In the genomic region with DNA sequence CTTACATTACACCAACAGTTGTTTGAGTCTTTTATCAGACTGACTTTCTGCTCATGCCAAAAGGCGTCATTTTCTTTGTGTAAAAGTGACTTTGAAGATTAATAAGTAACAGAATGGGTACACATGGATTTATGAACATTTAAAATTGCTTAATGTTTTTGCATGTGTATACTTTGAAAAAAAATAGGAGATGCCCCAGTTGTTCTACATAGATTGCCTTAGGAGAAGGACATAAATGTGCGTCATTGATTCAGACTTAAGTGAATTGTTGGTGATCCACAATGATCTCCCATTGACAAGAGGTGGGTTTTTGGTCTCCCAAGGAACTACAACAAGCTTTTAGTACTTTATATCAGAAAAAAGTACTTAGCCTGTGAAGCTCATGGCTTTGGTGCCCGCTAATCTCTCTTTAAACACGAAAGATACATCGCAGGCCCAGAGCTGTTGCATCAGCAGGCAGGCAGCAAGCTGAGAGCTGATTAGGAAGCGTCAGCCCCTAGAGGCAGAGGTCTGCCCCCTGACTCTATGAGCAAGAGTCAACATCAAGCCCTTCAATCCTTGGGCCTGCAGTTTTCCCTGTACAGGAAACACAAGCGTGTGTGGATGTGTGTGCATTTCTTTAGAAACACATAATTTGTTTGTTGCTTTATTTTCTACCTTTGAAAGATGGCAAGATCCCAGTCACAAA, we compare ENCODE assay signal across 20 cellular contexts. TPM values are rescaled to one million over a fixed set of nuclear protein-coding genes. Genes with fewer than 3 reads are reported as not detected.
A peak's percentile ranks its signal among the peaks of the same experiment; 100 is the strongest.
DNase-seq lines count a peak whose midpoint lies in the region; ATAC-seq, FAIRE-seq and TF ChIP-seq lines count a peak whose summit lies in the region.
"Had no signal": no experiment of that assay in that cellular context is flagged by ENCODE, and none has a peak within 500 bp of the region (broad histone marks: within the 10 kb centered on the region; RNA-seq: fewer than 3 reads in every experiment).

No MANE protein-coding gene starts in this region.

- no peak overlapping the region for H3K27ac Mint-ChIP-seq in activated CD4-positive, alpha-beta T cell treated with anti-CD3 and anti-CD28 coated beads, Interleukin-2, amount 10 ng/mL, durations not matched to agents 24 days and 14 days
- H3K27ac Mint-ChIP-seq in activated CD4-positive, alpha-beta T cell treated with anti-CD3 and anti-CD28 coated beads for 36 hours, result no peak overlapping the region
- peak overlapping the region; percentile 52 for H3K27ac Mint-ChIP-seq in mesothelial cell of epicardium
- no peak overlapping the region for H3K27ac Mint-ChIP-seq in CD4-positive, alpha-beta T cell
- H3K27ac Mint-ChIP-seq in stimulated activated naive B cell treated with anti-CD40 and anti-IgM and Interleukin-4, amounts not matched to agents 10 μg/mL and 1 μg/mL and 100 μg/mL, for 72 hours, result no peak overlapping the region
- H3K27ac Mint-ChIP-seq: CD8-positive, alpha-beta T cell; memory B cell had no signal

- no peak for FAIRE-seq in HTR-8/SVneo (lab: Jason Lieb, UNC)
- FAIRE-seq: A204.1, colon, GM12878, small intestine had no signal

- H3K4me3 ChIP-seq in fibroblast of the aortic adventitia (ENCODE audit: low read depth, low read length), result no peak overlapping the region
- H3K4me3 ChIP-seq: GM12878 had no signal

- intact Hi-C loops in activated CD4-positive, alpha-beta T cell treated with anti-CD3 and anti-CD28 coated beads, Interleukin-2, amount 10 ng/mL, durations not matched to agents 24 days and 14 days (cut with micrococcal nuclease), result no loop called here
- intact Hi-C loops in activated CD4-positive, alpha-beta T cell treated with anti-CD3 and anti-CD28 coated beads for 36 hours (cut with DNase I, micrococcal nuclease), result no loop called here
- intact Hi-C loops in CD4-positive, alpha-beta T cell (cut with DNase I, micrococcal nuclease), result no loop called here

- peaks cover 5% of the 10 kb centered on the region for H3K4me1 Mint-ChIP-seq in activated CD4-positive, alpha-beta T cell treated with anti-CD3 and anti-CD28 coated beads, Interleukin-2, amount 10 ng/mL, durations not matched to agents 24 days and 14 days
- H3K4me1 Mint-ChIP-seq in activated CD4-positive, alpha-beta T cell treated with anti-CD3 and anti-CD28 coated beads for 36 hours, result peaks cover 4% of the 10 kb centered on the region
- H3K4me1 Mint-ChIP-seq in mesothelial cell of epicardium, result peaks cover 8% of the 10 kb centered on the region
- no peaks in the 10 kb centered on the region for H3K4me1 Mint-ChIP-seq in CD4-positive, alpha-beta T cell (ENCODE audit: low read depth)
- no peaks in the 10 kb centered on the region for H3K4me1 Mint-ChIP-seq in stimulated activated naive B cell treated with anti-CD40 and anti-IgM and Interleukin-4, amounts not matched to agents 10 μg/mL and 1 μg/mL and 100 μg/mL, for 72 hours

- no peaks in the 10 kb centered on the region for H3K36me3 Mint-ChIP-seq in activated CD4-positive, alpha-beta T cell treated with anti-CD3 and anti-CD28 coated beads, Interleukin-2, amount 10 ng/mL, durations not matched to agents 24 days and 14 days (ENCODE audit: low read depth)
- H3K36me3 Mint-ChIP-seq in activated CD4-positive, alpha-beta T cell treated with anti-CD3 and anti-CD28 coated beads for 36 hours (ENCODE audit: low read depth), result no peaks in the 10 kb centered on the region
- H3K36me3 Mint-ChIP-seq in mesothelial cell of epicardium, result peaks cover 2% of the 10 kb centered on the region
- H3K36me3 Mint-ChIP-seq in CD4-positive, alpha-beta T cell (ENCODE audit: low read depth), result no peaks in the 10 kb centered on the region
- no peaks in the 10 kb centered on the region for H3K36me3 Mint-ChIP-seq in stimulated activated naive B cell treated with anti-CD40 and anti-IgM and Interleukin-4, amounts not matched to agents 10 μg/mL and 1 μg/mL and 100 μg/mL, for 72 hours
- H3K36me3 Mint-ChIP-seq: CD8-positive, alpha-beta T cell; memory B cell had no signal

- H3K9me3 ChIP-seq in CD4-positive, alpha-beta T cell (ENCODE audit: control insufficient read depth, low read length), result no peaks in the 10 kb centered on the region

- POLR2A ChIA-PET in activated CD4-positive, alpha-beta T cell treated with anti-CD3 and anti-CD28 coated beads for 36 hours (lab: Charles Lee), result no interaction called here
- POLR2A ChIA-PET in CD4-positive, alpha-beta T cell (lab: Charles Lee), result no interaction called here

- ATAC-seq in activated CD4-positive, alpha-beta T cell treated with anti-CD3 and anti-CD28 coated beads for 36 hours, result no peak
- no peak for ATAC-seq in CD4-positive, alpha-beta T cell (ENCODE audit: poor library complexity)
- no peak for ATAC-seq in stimulated activated naive B cell treated with anti-CD40 and anti-IgM and Interleukin-4, amounts not matched to agents 10 μg/mL and 1 μg/mL and 100 μg/mL, for 72 hours (replicated peaks)
- ATAC-seq: CD8-positive, alpha-beta T cell; GM12878 had no signal

- no peak for TF ChIP-seq CTCF in fibroblast of the aortic adventitia (IDR thresholded peaks at IDR 0.05; ENCODE audit: insufficient read depth, low read length)
- TF ChIP-seq CTCF in mesothelial cell of epicardium (IDR thresholded peaks at IDR 0.05; ENCODE audit: unreplicated experiment), result no peak
- no peak for TF ChIP-seq CTCF in CD4-positive, alpha-beta T cell (IDR thresholded peaks at IDR 0.05)

- H3K27me3 ChIP-seq in CD4-positive, alpha-beta T cell (ENCODE audit: control insufficient read depth, insufficient read depth, low read length), result no peaks in the 10 kb centered on the region

- CTCF ChIA-PET in activated CD4-positive, alpha-beta T cell treated with anti-CD3 and anti-CD28 coated beads for 36 hours (lab: Charles Lee), result interaction anchor here (0.6 kb wide), 1 partner anchor 448 kb away, joined by 3 read pairs; no protein-coding TSS in a partner anchor
- CTCF ChIA-PET in CD4-positive, alpha-beta T cell (lab: Charles Lee), result interaction anchor here (0.8 kb wide), 1 partner anchor 13 kb away, joined by 4 read pairs; no protein-coding TSS in a partner anchor

- H3K4me3 Mint-ChIP-seq in activated CD4-positive, alpha-beta T cell treated with anti-CD3 and anti-CD28 coated beads, Interleukin-2, amount 10 ng/mL, durations not matched to agents 24 days and 14 days, result no peak overlapping the region
- H3K4me3 Mint-ChIP-seq in activated CD4-positive, alpha-beta T cell treated with anti-CD3 and anti-CD28 coated beads for 36 hours, result no peak overlapping the region
- H3K4me3 Mint-ChIP-seq in mesothelial cell of epicardium, result no peak overlapping the region
- no peak overlapping the region for H3K4me3 Mint-ChIP-seq in CD4-positive, alpha-beta T cell
- no peak overlapping the region for H3K4me3 Mint-ChIP-seq in stimulated activated naive B cell treated with anti-CD40 and anti-IgM and Interleukin-4, amounts not matched to agents 10 μg/mL and 1 μg/mL and 100 μg/mL, for 72 hours
- H3K4me3 Mint-ChIP-seq: CD8-positive, alpha-beta T cell; memory B cell had no signal

- peaks cover 5% of the 10 kb centered on the region for H3K27me3 Mint-ChIP-seq in activated CD4-positive, alpha-beta T cell treated with anti-CD3 and anti-CD28 coated beads, Interleukin-2, amount 10 ng/mL, durations not matched to agents 24 days and 14 days
- peaks cover 9% of the 10 kb centered on the region for H3K27me3 Mint-ChIP-seq in activated CD4-positive, alpha-beta T cell treated with anti-CD3 and anti-CD28 coated beads for 36 hours
- no peaks in the 10 kb centered on the region for H3K27me3 Mint-ChIP-seq in mesothelial cell of epicardium (ENCODE audit: low read depth)
- peaks cover 16% of the 10 kb centered on the region for H3K27me3 Mint-ChIP-seq in CD4-positive, alpha-beta T cell
- peaks cover 14 to 15% of the 10 kb centered on the region in 2 donors for H3K27me3 Mint-ChIP-seq in stimulated activated naive B cell treated with anti-CD40 and anti-IgM and Interleukin-4, amounts not matched to agents 10 μg/mL and 1 μg/mL and 100 μg/mL, for 72 hours

- H3K27ac ChIP-seq in CD4-positive, alpha-beta T cell (ENCODE audit: low read depth, low read length), result no peak overlapping the region

- DNase-seq in activated CD4-positive, alpha-beta T cell treated with anti-CD3 and anti-CD28 coated beads, Interleukin-2, amount 10 ng/mL, durations not matched to agents 24 days and 14 days, result peak; percentile 27
- DNase-seq in activated CD4-positive, alpha-beta T cell treated with anti-CD3 and anti-CD28 coated beads for 36 hours, result no peak
- DNase-seq in fibroblast of the aortic adventitia (ENCODE audit: low read depth) (peak; percentile 15), mesothelial cell of epicardium (ENCODE audit: low spot score in 2 of 2, unreplicated experiment in 2 of 2) (no peak), UCSD-AML1 (lab: John Stamatoyannopoulos, UW; ENCODE audit: unreplicated experiment) (no peak), HTR-8/SVneo (ENCODE audit: insufficient read length, low spot score) (no peak)
- DNase-seq in CD4-positive, alpha-beta T cell, result no peak
- no peak for DNase-seq in stimulated activated naive B cell treated with anti-CD40 and anti-IgM and Interleukin-4, amounts not matched to agents 10 μg/mL and 1 μg/mL and 100 μg/mL, for 72 hours
- DNase-seq: activated CD4-positive, alpha-beta T cell treated with anti-CD3 and anti-CD28 coated beads, Interleukin-2, amount 50 U/mL, for 48 hours; CD8-positive, alpha-beta T cell; hypothalamus; NCI-H1436 treated with DMSO at 0.1 percent for 48 hours; NCI-H226; small intestine; stimulated activated naive CD4-positive, alpha-beta T cell treated with Interleukin-2 at 50 U/mL for 16 hours had no signal

- H3K9me3 Mint-ChIP-seq in activated CD4-positive, alpha-beta T cell treated with anti-CD3 and anti-CD28 coated beads, Interleukin-2, amount 10 ng/mL, durations not matched to agents 24 days and 14 days, result no peaks in the 10 kb centered on the region
- no peaks in the 10 kb centered on the region for H3K9me3 Mint-ChIP-seq in activated CD4-positive, alpha-beta T cell treated with anti-CD3 and anti-CD28 coated beads for 36 hours (ENCODE audit: low read depth)
- H3K9me3 Mint-ChIP-seq in mesothelial cell of epicardium, result peaks cover 7% of the 10 kb centered on the region
- no peaks in the 10 kb centered on the region for H3K9me3 Mint-ChIP-seq in CD4-positive, alpha-beta T cell
- peaks cover 0 to 5% of the 10 kb centered on the region in 2 donors for H3K9me3 Mint-ChIP-seq in stimulated activated naive B cell treated with anti-CD40 and anti-IgM and Interleukin-4, amounts not matched to agents 10 μg/mL and 1 μg/mL and 100 μg/mL, for 72 hours

RNA-seq across cellular contexts. Expression of a gene that starts 45.9 kb away (rescaled TPM):
- not detected in 2 replicates for total RNA-seq in activated CD4-positive, alpha-beta T cell treated with anti-CD3 and anti-CD28 coated beads, Interleukin-2, amount 10 ng/mL, durations not matched to agents 24 days and 14 days
- total RNA-seq in activated CD4-positive, alpha-beta T cell treated with anti-CD3 and anti-CD28 coated beads for 36 hours, result not detected
- total RNA-seq in fibroblast of the aortic adventitia (ENCODE audit: low replicate concordance) (0.72 and 1.5 TPM in 2 replicates), mesothelial cell of epicardium (1.2 to 1.3 TPM (median 1.2 TPM) in 3 replicates)
- not detected for total RNA-seq in CD4-positive, alpha-beta T cell
- total RNA-seq: CD8-positive, alpha-beta T cell; SK-MEL-5 had no signal

Comparison
In these comparisons a context has a peak if more than half of its experiments do, and no peak if none do; other contexts are left out.
1. DNase-seq: peak in activated CD4-positive, alpha-beta T cell treated with anti-CD3 and anti-CD28 coated beads, Interleukin-2, amount 10 ng/mL, durations not matched to agents 24 days and 14 days (single experiment) and fibroblast of the aortic adventitia (single experiment); none in activated CD4-positive, alpha-beta T cell treated with anti-CD3 and anti-CD28 coated beads for 36 hours (single experiment), mesothelial cell of epicardium (0 of 2), UCSD-AML1 (single experiment), CD4-positive, alpha-beta T cell (0 of 10), HTR-8/SVneo (single experiment) and stimulated activated naive B cell treated with anti-CD40 and anti-IgM and Interleukin-4, amounts not matched to agents 10 μg/mL and 1 μg/mL and 100 μg/mL, for 72 hours (single experiment).